17 cellular contexts compared by ENCODE assay signal in the genomic region with DNA sequence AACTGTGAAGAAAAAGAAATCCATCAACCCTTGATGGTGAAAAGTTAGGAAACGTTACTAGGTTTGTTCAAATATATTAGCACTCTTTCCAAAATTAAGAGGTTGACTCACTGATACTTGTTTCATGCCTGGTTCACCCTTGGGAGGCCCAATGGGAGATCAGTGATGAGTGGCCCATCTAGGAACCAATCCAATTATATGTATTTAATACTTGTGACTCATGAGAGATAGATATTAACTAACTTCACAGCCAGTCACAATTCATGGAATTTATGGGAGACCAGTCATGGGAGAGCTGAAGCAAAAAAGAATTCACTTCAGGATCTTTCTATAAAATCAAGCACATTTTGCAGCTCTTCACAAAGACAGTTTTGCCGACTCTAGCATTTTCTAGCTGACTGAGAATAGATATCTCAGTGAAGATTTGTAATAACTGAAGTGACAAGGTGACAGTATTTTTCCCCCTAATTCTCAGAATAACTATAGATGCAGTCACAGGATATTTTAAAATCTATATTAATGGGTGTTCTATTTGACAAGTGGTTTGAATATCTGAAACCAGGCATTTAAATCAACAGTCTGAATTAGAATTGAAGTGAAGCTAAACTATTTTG.
A peak's percentile ranks its signal among the peaks of the same experiment; 100 is the strongest.
DNase-seq lines count a peak whose midpoint lies in the region; ATAC-seq, FAIRE-seq and TF ChIP-seq lines count a peak whose summit lies in the region.
"Had no signal": no experiment of that assay in that cellular context is flagged by ENCODE, and none has a peak within 500 bp of the region (broad histone marks: within the 10 kb centered on the region; RNA-seq: fewer than 3 reads in every experiment).

No MANE protein-coding gene starts in this region.

- DNase-seq in AG08396 (ENCODE audit: low spot score): peak; percentile 37
- DNase-seq in HFFc6: peak; percentile 86
- peak; percentile 78 for DNase-seq in astrocyte (ENCODE audit: low read depth)
- DNase-seq in iris pigment epithelial cell (ENCODE audit: low read depth): peak; percentile 60
- no peak for DNase-seq in D721Med (ENCODE audit: insufficient read length, low spot score)
- no peak for DNase-seq in COLO668 (lab: John Stamatoyannopoulos, UW; ENCODE audit: unreplicated experiment)
- DNase-seq in NOMO-1 treated with dmso at 0.1 percent for 144 hours (lab: John Stamatoyannopoulos, UW; ENCODE audit: unreplicated experiment): no peak
- DNase-seq: activated T-cell treated with anti-CD3 and anti-CD28 coated beads, Interleukin-2, amount 50 U/mL, for 24 hours; body of pancreas; CD8-positive, alpha-beta T cell; endodermal cell; H9; NCI-H1417 treated with DMSO at 0.1 percent for 48 hours; NCI-H524 treated with DMSO at 0.1 percent for 48 hours; stomach; WERI-Rb-1 had no signal

- no peak overlapping the region for H3K9ac ChIP-seq in astrocyte (ENCODE audit: low read length)

- H3K4me1 Mint-ChIP-seq in HFFc6 (ENCODE audit: low read depth): peaks cover 56% of the 10 kb centered on the region
- H3K4me1 Mint-ChIP-seq in astrocyte (ENCODE audit: low read depth, unreplicated experiment): peaks cover 4% of the 10 kb centered on the region

- no peaks in the 10 kb centered on the region for H3K4me1 ChIP-seq in astrocyte (ENCODE audit: insufficient read depth, low read length)

- no peaks in the 10 kb centered on the region for H3K79me2 ChIP-seq in astrocyte (ENCODE audit: insufficient read depth, low read length)

- no peaks in the 10 kb centered on the region for H3K9me3 ChIP-seq in astrocyte (ENCODE audit: insufficient read depth, low read depth, low read length)
- H3K9me3 ChIP-seq: body of pancreas, stomach had no signal

- no peak overlapping the region for H3K4me3 ChIP-seq in astrocyte (ENCODE audit: insufficient read depth, low read depth, low read length)
- H3K4me3 ChIP-seq: body of pancreas, stomach had no signal

- H3K27ac Mint-ChIP-seq in HFFc6: peak overlapping the region; percentile 54
- H3K27ac Mint-ChIP-seq in astrocyte (ENCODE audit: unreplicated experiment): no peak overlapping the region
- H3K27ac Mint-ChIP-seq: activated T-cell treated with anti-CD3 and anti-CD28 coated beads, Interleukin-2, amount 50 U/mL, for 24 hours; CD8-positive, alpha-beta T cell; endodermal cell; H9 had no signal

- H3K36me3 Mint-ChIP-seq in HFFc6 (ENCODE audit: low read depth) (no peaks in the 10 kb centered on the region), astrocyte (ENCODE audit: low read depth, unreplicated experiment) (no peaks in the 10 kb centered on the region)

- TF ChIP-seq CTCF in HFFc6 (IDR thresholded peaks at IDR 0.05): no peak
- no peak for TF ChIP-seq CTCF in astrocyte (IDR thresholded peaks at IDR 0.05; ENCODE audit: insufficient read depth, low read depth, low read length)
- no peak for TF ChIP-seq CTCF in D721Med (IDR thresholded peaks at IDR 0.05; ENCODE audit: insufficient read depth, missing control alignments)

- H3K36me3 ChIP-seq in astrocyte (ENCODE audit: insufficient read depth, low read length): no peaks in the 10 kb centered on the region
- H3K36me3 ChIP-seq: stomach, WERI-Rb-1 had no signal

- H2AFZ ChIP-seq in astrocyte (ENCODE audit: low read depth, low read length): no peak overlapping the region

- H3K9me3 Mint-ChIP-seq in HFFc6 (no peaks in the 10 kb centered on the region), astrocyte (ENCODE audit: unreplicated experiment) (no peaks in the 10 kb centered on the region)
- H3K9me3 Mint-ChIP-seq: activated T-cell treated with anti-CD3 and anti-CD28 coated beads, Interleukin-2, amount 50 U/mL, for 24 hours; CD8-positive, alpha-beta T cell; endodermal cell; H9 had no signal

- no peak for ATAC-seq in HG02981 (IDR thresholded peaks at IDR 0.05; ENCODE audit: unreplicated experiment)
- ATAC-seq: body of pancreas; CD8-positive, alpha-beta T cell had no signal

- H3K27ac ChIP-seq in astrocyte (ENCODE audit: low read depth, low read length): no peak overlapping the region
- H3K27ac ChIP-seq: body of pancreas, stomach, WERI-Rb-1 had no signal

- peaks cover 1% of the 10 kb centered on the region; the same call in 1 of the 2 replicates for H3K27me3 Mint-ChIP-seq in HFFc6 (ENCODE audit: insufficient read depth)
- no peaks in the 10 kb centered on the region for H3K27me3 Mint-ChIP-seq in astrocyte (ENCODE audit: low read depth, unreplicated experiment)
- H3K27me3 Mint-ChIP-seq: activated T-cell treated with anti-CD3 and anti-CD28 coated beads, Interleukin-2, amount 50 U/mL, for 24 hours had no signal

- FAIRE-seq in astrocyte (lab: Jason Lieb, UNC) (no peak), D721Med (lab: Jason Lieb, UNC) (no peak)

- no peaks in the 10 kb centered on the region for H3K27me3 ChIP-seq in astrocyte (ENCODE audit: insufficient read depth, low read length)
- H3K27me3 ChIP-seq: body of pancreas, stomach had no signal

- no peak overlapping the region for H3K4me2 ChIP-seq in astrocyte (ENCODE audit: low read length)

- H4K20me1 ChIP-seq in astrocyte (ENCODE audit: insufficient read depth, low read length): no peaks in the 10 kb centered on the region

- no peak overlapping the region for H3K4me3 Mint-ChIP-seq in HFFc6
- no peak overlapping the region for H3K4me3 Mint-ChIP-seq in astrocyte (ENCODE audit: unreplicated experiment)
- H3K4me3 Mint-ChIP-seq: activated T-cell treated with anti-CD3 and anti-CD28 coated beads, Interleukin-2, amount 50 U/mL, for 24 hours; CD8-positive, alpha-beta T cell; endodermal cell; H9 had no signal

Comparison
In these comparisons a context has a peak if more than half of its experiments do, and no peak if none do; other contexts are left out.
1. DNase-seq: peak in AG08396 (single experiment), HFFc6 (single experiment), astrocyte (single experiment) and iris pigment epithelial cell (single experiment); none in D721Med (single experiment), COLO668 (single experiment) and NOMO-1 treated with dmso at 0.1 percent for 144 hours (single experiment).